Comparison of ENCODE assay signal across 17 cellular contexts in genomic region chr7:35650751-35651150, GRCh38. TPM values are rescaled to one million over a fixed set of nuclear protein-coding genes. Genes with fewer than 3 reads are reported as not detected.
A peak's percentile ranks its signal among the peaks of the same experiment; 100 is the strongest.
DNase-seq lines count a peak whose midpoint lies in the region; ATAC-seq, FAIRE-seq and TF ChIP-seq lines count a peak whose summit lies in the region.
"Had no signal": no experiment of that assay in that cellular context is flagged by ENCODE, and none has a peak within 500 bp of the region (broad histone marks: within the 10 kb centered on the region; RNA-seq: fewer than 3 reads in every experiment).

No MANE protein-coding gene starts in this region.

- ATAC-seq in activated T-helper 17 cell treated with anti-CD3 and anti-CD28 coated beads, Interleukin-2, amount 50 U/mL, for 72 hours (replicated peaks), result no peak
- ATAC-seq in natural killer cell treated with Interleukin-12 subunit alpha and Interleukin-12 subunit beta and Interleukin-15 and Interleukin-18, amount 100 ng/mL, for 72 hours, result peak in 1 of 2 donors; percentile 43
- peak; percentile 12 to 30 for ATAC-seq in upper lobe of left lung (ENCODE audit: low FRiP score in 2 of 2)
- ATAC-seq: CD8-positive, alpha-beta T cell; HepG2 had no signal

- no peak overlapping the region for H3K4me2 ChIP-seq in H1 (ENCODE audit: insufficient read depth in 1 of 2, low read depth in 2 of 2, low read length in 2 of 2)

- no peak overlapping the region for H4K8ac ChIP-seq in H1 (ENCODE audit: extremely low read depth, insufficient read depth, low read length)

- H4K20me1 ChIP-seq in H1 (replicated peaks in 1 of 2; ENCODE audit: control insufficient read depth in 1 of 2, insufficient read depth in 2 of 2, low read length in 2 of 2), result peaks cover 0 to 3% of the 10 kb centered on the region in 2 experiments

- no peak overlapping the region for H2AFZ ChIP-seq in H1 (ENCODE audit: low read length)

- H2BK5ac ChIP-seq in H1 (ENCODE audit: low read depth, low read length), result peak overlapping the region; percentile 71; the same call in 1 of the 2 replicates

- peaks cover 14% of the 10 kb centered on the region for H3K9me3 Mint-ChIP-seq in activated T-helper 17 cell treated with anti-CD3 and anti-CD28 coated beads, Interleukin-2, amount 50 U/mL, for 72 hours
- peaks cover 9% of the 10 kb centered on the region for H3K9me3 Mint-ChIP-seq in natural killer cell treated with Interleukin-12 subunit alpha and Interleukin-12 subunit beta and Interleukin-15 and Interleukin-18, amount 100 ng/mL, for 72 hours
- H3K9me3 Mint-ChIP-seq: HFFc6 had no signal

- H3K79me1 ChIP-seq in H1 (ENCODE audit: low read depth, low read length), result peaks cover 5% of the 10 kb centered on the region; the same call in 1 of the 2 replicates

- H3K9ac ChIP-seq in H1 (replicated peaks in 1 of 4; ENCODE audit: extremely low read depth in 1 of 4, low read depth in 3 of 4, low read length in 3 of 4), result no peak overlapping the region

- POLR2A ChIA-PET in H1 (lab: Charles Lee; ENCODE audit: partially characterized antibody), result interaction anchor here (1.0 kb wide), 1 partner anchor 150 kb away, joined by 5 read pairs; the partner anchor contains the start of gene SEPTIN7

- TF ChIP-seq EP300 in H1 (IDR thresholded peaks at IDR 0.05; ENCODE audit: borderline replicate concordance in 1 of 2, low read depth in 2 of 2, low read length in 2 of 2), result no peak
- TF ChIP-seq EP300 in upper lobe of left lung (IDR thresholded peaks at IDR 0.05), result no peak

- H2BK12ac ChIP-seq in H1 (ENCODE audit: low read depth, low read length), result peak overlapping the region; percentile 68; the same call in 1 of the 2 replicates

- H3K56ac ChIP-seq in H1 (replicated peaks; ENCODE audit: insufficient read length, low read depth, low read length), result no peak overlapping the region

- DNase-seq in H1 (ENCODE audit: low read depth in 1 of 2, low spot score in 2 of 2) (no peak), upper lobe of left lung (peak in 1 of 2 donors; percentile 22), NCI-H446 (lab: John Stamatoyannopoulos, UW) (no peak), NCI-H345 treated with DMSO at 0.1 percent for 48 hours (lab: John Stamatoyannopoulos, UW; ENCODE audit: unreplicated experiment) (no peak), KG1 (lab: John Stamatoyannopoulos, UW) (no peak)
- DNase-seq in natural killer cell treated with Interleukin-12 subunit alpha and Interleukin-12 subunit beta and Interleukin-15 and Interleukin-18, amount 100 ng/mL, for 72 hours (ENCODE audit: low spot score), result no peak
- DNase-seq: C1 segment of cervical spinal cord; CD8-positive, alpha-beta T cell; COR-L47; DND-41; GDM1; HCEC 1CT; HFFc6 had no signal

- no peaks in the 10 kb centered on the region for H3K27me3 Mint-ChIP-seq in activated T-helper 17 cell treated with anti-CD3 and anti-CD28 coated beads, Interleukin-2, amount 50 U/mL, for 72 hours
- H3K27me3 Mint-ChIP-seq in natural killer cell treated with Interleukin-12 subunit alpha and Interleukin-12 subunit beta and Interleukin-15 and Interleukin-18, amount 100 ng/mL, for 72 hours, result no peaks in the 10 kb centered on the region
- H3K27me3 Mint-ChIP-seq: B cell had no signal

- H2BK20ac ChIP-seq in H1 (ENCODE audit: low read length), result no peak overlapping the region

- FAIRE-seq in H1 (lab: Jason Lieb, UNC), result no peak
- FAIRE-seq: A204.1, HepG2 had no signal

- H3K27ac Mint-ChIP-seq in activated T-helper 17 cell treated with anti-CD3 and anti-CD28 coated beads, Interleukin-2, amount 50 U/mL, for 72 hours, result peak overlapping the region; percentile 6
- H3K27ac Mint-ChIP-seq in natural killer cell treated with Interleukin-12 subunit alpha and Interleukin-12 subunit beta and Interleukin-15 and Interleukin-18, amount 100 ng/mL, for 72 hours, result peak overlapping the region; percentile 45 to 85
- H3K27ac Mint-ChIP-seq: B cell, HFFc6 had no signal

- no peak overlapping the region for H3K14ac ChIP-seq in H1 (ENCODE audit: insufficient read length)

- H3K4me3 ChIP-seq in H1 (ENCODE audit: extremely low read depth in 1 of 4, insufficient read depth in 2 of 4, low read depth in 3 of 4, low read length in 4 of 4), result no peak overlapping the region
- H3K4me3 ChIP-seq in upper lobe of left lung, result no peak overlapping the region

- no peak overlapping the region for H3K4ac ChIP-seq in H1 (replicated peaks; ENCODE audit: insufficient read length, low read depth, low read length)

- H3K27me3 ChIP-seq in H1 (replicated peaks in 1 of 4; ENCODE audit: control insufficient read depth in 3 of 4, extremely low read depth in 1 of 4, insufficient read depth in 3 of 4, low read length in 3 of 4) (no peaks in the 10 kb centered on the region), upper lobe of left lung (no peaks in the 10 kb centered on the region)

- no peak for TF ChIP-seq CTCF in H1 (IDR thresholded peaks at IDR 0.05; ENCODE audit: control extremely low read depth in 1 of 3, insufficient read depth in 1 of 3, low read depth in 1 of 3, low read length in 3 of 3)
- no peak for TF ChIP-seq CTCF in upper lobe of left lung (IDR thresholded peaks at IDR 0.05)

- H3K9me3 ChIP-seq in H1 (ENCODE audit: insufficient read depth in 2 of 2, low read depth in 1 of 2, low read length in 1 of 2), result no peaks in the 10 kb centered on the region
- H3K9me3 ChIP-seq in upper lobe of left lung, result peaks cover 0 to 4% (median 0%) of the 10 kb centered on the region in 4 donors

- no peak overlapping the region for H2BK15ac ChIP-seq in H1 (ENCODE audit: low read length)

- peaks cover 0 to 24% of the 10 kb centered on the region in 2 experiments; a peak in 2 of 4 replicates for H3K79me2 ChIP-seq in H1 (ENCODE audit: control insufficient read depth in 1 of 2, insufficient read depth in 2 of 2, low read length in 2 of 2)

- no peak for TF ChIP-seq POLR2A in H1 (IDR thresholded peaks at IDR 0.05; ENCODE audit: control extremely low read depth in 1 of 2, low read depth in 2 of 2, low read length in 2 of 2)
- TF ChIP-seq POLR2A in upper lobe of left lung (IDR thresholded peaks at IDR 0.05), result no peak

- H4K91ac ChIP-seq in H1 (replicated peaks; ENCODE audit: insufficient read length, low read length), result no peak overlapping the region

- H3K36me3 ChIP-seq in H1 (ENCODE audit: control insufficient read depth in 2 of 4, insufficient read depth in 4 of 4, low read length in 3 of 4), result no peaks in the 10 kb centered on the region
- H3K36me3 ChIP-seq in upper lobe of left lung, result peaks cover 0 to 6% (median 1%) of the 10 kb centered on the region in 4 donors

- no peak overlapping the region for H3K23ac ChIP-seq in H1 (ENCODE audit: insufficient read length)

- H3K18ac ChIP-seq in H1 (ENCODE audit: extremely low read depth, low read length), result no peak overlapping the region; the same call in 1 of the 2 replicates

- peaks cover 66% of the 10 kb centered on the region for H3K4me1 Mint-ChIP-seq in activated T-helper 17 cell treated with anti-CD3 and anti-CD28 coated beads, Interleukin-2, amount 50 U/mL, for 72 hours
- H3K4me1 Mint-ChIP-seq in natural killer cell treated with Interleukin-12 subunit alpha and Interleukin-12 subunit beta and Interleukin-15 and Interleukin-18, amount 100 ng/mL, for 72 hours (ENCODE audit: low read depth in 2 of 2), result peaks cover 64 to 73% of the 10 kb centered on the region in 2 donors

- H2AK5ac ChIP-seq in H1 (ENCODE audit: low read depth, low read length), result no peak overlapping the region

- no peaks in the 10 kb centered on the region for H3K23me2 ChIP-seq in H1 (ENCODE audit: low read depth, low read length)

- CTCF ChIA-PET in H1 (lab: Charles Lee; ENCODE audit: partially characterized antibody), result no interaction called here

- WGBS in H1 (ENCODE audit: extremely low coverage in 1 of 2, insufficient coverage in 1 of 2, insufficient read length in 1 of 2, insufficient replicate concordance in 2 of 2, low coverage in 1 of 2, low lambda C conversion rate in 2 of 2, missing lambda C conversion rate in 1 of 2), 2 experiments, result 92% methylated on average over 4 of the region's 4 CpGs; no CpG with 5 or more reads in 1 of the 2 experiments
- 94 to 100% methylated on average over 2 to 4 of the region's 4 CpGs for WGBS in upper lobe of left lung, 2 donors

- H3K27ac ChIP-seq in H1 (ENCODE audit: low read depth, low read length), result no peak overlapping the region
- H3K27ac ChIP-seq in upper lobe of left lung, result no peak overlapping the region

- no peak for TF ChIP-seq RAD21 in H1 (IDR thresholded peaks at IDR 0.05 in 1 of 2, conservative IDR thresholded peaks at IDR 0.05 in 1 of 2; ENCODE audit: low read depth in 2 of 2, low read length in 2 of 2)

- no peak overlapping the region for H4K5ac ChIP-seq in H1 (ENCODE audit: insufficient read length, low read depth, low read length)

- H3K4me1 ChIP-seq in H1 (replicated peaks in 1 of 4; ENCODE audit: control insufficient read depth in 3 of 4, insufficient read depth in 4 of 4, low read length in 3 of 4) (peaks cover 2 to 8% (median 5%) of the 10 kb centered on the region in 4 experiments; a peak in 5 of 7 replicates), upper lobe of left lung (peaks cover 24 to 34% (median 28%) of the 10 kb centered on the region in 4 donors)

- H3K4me3 Mint-ChIP-seq in activated T-helper 17 cell treated with anti-CD3 and anti-CD28 coated beads, Interleukin-2, amount 50 U/mL, for 72 hours, result no peak overlapping the region
- H3K4me3 Mint-ChIP-seq in natural killer cell treated with Interleukin-12 subunit alpha and Interleukin-12 subunit beta and Interleukin-15 and Interleukin-18, amount 100 ng/mL, for 72 hours, result no peak overlapping the region
- H3K4me3 Mint-ChIP-seq: B cell; CD8-positive, alpha-beta T cell; HFFc6 had no signal

- peaks cover 62% of the 10 kb centered on the region for H3K36me3 Mint-ChIP-seq in activated T-helper 17 cell treated with anti-CD3 and anti-CD28 coated beads, Interleukin-2, amount 50 U/mL, for 72 hours (ENCODE audit: low read depth)
- H3K36me3 Mint-ChIP-seq in natural killer cell treated with Interleukin-12 subunit alpha and Interleukin-12 subunit beta and Interleukin-15 and Interleukin-18, amount 100 ng/mL, for 72 hours, result peaks cover 33% of the 10 kb centered on the region

- no peak overlapping the region for H2BK120ac ChIP-seq in H1 (replicated peaks; ENCODE audit: low read depth, low read length)

RNA-seq across cellular contexts. Expression of gene HERPUD2, which starts 44.2 kb away (rescaled TPM):
- total RNA-seq in activated T-helper 17 cell treated with anti-CD3 and anti-CD28 coated beads, Interleukin-2, amount 50 U/mL, for 72 hours, result 10 to 100 TPM; 25.3 to 27.4 TPM
- 15.6 and 18.3 TPM in 2 replicates for total RNA-seq in H1 (2021; fragmentation: NEBNext Ultra II Directional; extraction: Animal tissue kit (Norgen Biotek cat#: 25700))
- 27.3 and 28.7 TPM in 2 replicates for polyA plus RNA-seq in H1 (2011; rRNA removed)
- polyA plus RNA-seq in H1 (2011; cell fraction: cytosol; rRNA removed), result 23.1 TPM
- polyA plus RNA-seq in H1 (2011; cell fraction: nucleus; rRNA removed), result 32.2 TPM
- polyA plus RNA-seq in H1 (2012, experiment 1 of 2), result 11.1 to 19.8 TPM (median 14.7 TPM) in 4 replicates
- 4.5 TPM for polyA plus RNA-seq in H1 (2012, experiment 2 of 2)
- polyA plus RNA-seq in H1 (2013, experiment 1 of 2), result 15.0 TPM
- polyA plus RNA-seq in H1 (2013, experiment 2 of 2), result 16.9 TPM
- polyA minus RNA-seq in H1 (2011; rRNA and poly(A)+ RNA removed), result 77.2 and 77.4 TPM in 2 replicates
- polyA minus RNA-seq in H1 (2011; cell fraction: cytosol; rRNA and poly(A)+ RNA removed), result 26.1 TPM
- 49.5 TPM for polyA minus RNA-seq in H1 (2011; cell fraction: nucleus; rRNA and poly(A)+ RNA removed)
- total RNA-seq in natural killer cell treated with Interleukin-12 subunit alpha and Interleukin-12 subunit beta and Interleukin-15 and Interleukin-18, amount 100 ng/mL, for 72 hours, result 10 to 100 TPM; 36.8 to 40.4 TPM
- 10 to 100 TPM; 29.6 to 63.9 (median 42.2) TPM for total RNA-seq in upper lobe of left lung
